ENCODE assay signal across 23 cellular contexts in genomic region chr7:55034776-55035175, GRCh38. TPM values are rescaled to one million over a fixed set of nuclear protein-coding genes. Genes with fewer than 3 reads are reported as not detected.
"Had no signal": no experiment of that assay in that cellular context is flagged by ENCODE, and none has a peak within 500 bp of the region (broad histone marks: within the 10 kb centered on the region; RNA-seq: fewer than 3 reads in every experiment).

No MANE protein-coding gene starts in this region.

- H3K4me3 Mint-ChIP-seq: activated B cell treated with CpG ODN at 0.5 μM for 24 hours; activated naive CD8-positive, alpha-beta T cell; activated T-cell treated with anti-CD3 and anti-CD28 coated beads, Interleukin-2, amount 50 U/mL, for 72 hours; brain; central memory CD8-positive, alpha-beta T cell; stimulated activated memory B cell treated with anti-CD40 and anti-IgM and Interleukin-4, amounts not matched to agents 10 μg/mL and 1 μg/mL and 100 μg/mL, for 72 hours had no signal

- H3K27me3 ChIP-seq: heart left ventricle, pancreas, tibial artery had no signal

- H3K9me3 Mint-ChIP-seq: activated B cell treated with CpG ODN at 0.5 μM for 24 hours; central memory CD8-positive, alpha-beta T cell; stimulated activated memory B cell treated with anti-CD40 and anti-IgM and Interleukin-4, amounts not matched to agents 10 μg/mL and 1 μg/mL and 100 μg/mL, for 72 hours had no signal

- FAIRE-seq: endothelial cell of umbilical vein, frontal cortex, TTC549 had no signal

- DNase-seq: activated B cell treated with CpG ODN at 0.5 μM for 24 hours; activated CD4-positive, alpha-beta T cell treated with anti-CD3 and anti-CD28 coated beads for 48 hours; activated CD8-positive, alpha-beta memory T cell treated with anti-CD3 and anti-CD28 coated beads, Interleukin-2, amount 50 U/mL, for 48 hours; activated gamma-delta T cell treated with Interleukin-2 at 50 U/mL for 16 hours; activated T-cell treated with anti-CD3 and anti-CD28 coated beads, Interleukin-2, amount 50 U/mL, for 72 hours; amniotic stem cell; cortex of kidney; effector CD8-positive, alpha-beta T cell; heart left ventricle; left cardiac atrium; pancreas; retina; stimulated activated CD4-positive, alpha-beta T cell treated with anti-CD3 and anti-CD28 coated beads, Interleukin-2, amount 100 ng/mL, for 48 hours; SW 1271; tibial artery had no signal

- H3K36me3 ChIP-seq: heart left ventricle, pancreas, tibial artery had no signal

- H3K27ac ChIP-seq: heart left ventricle, pancreas, tibial artery had no signal

- ATAC-seq: activated T-cell treated with anti-CD3 and anti-CD28 coated beads, Interleukin-2, amount 50 U/mL, for 72 hours; heart left ventricle; left cardiac atrium; pancreas; stimulated activated memory B cell treated with anti-CD40 and anti-IgM and Interleukin-4, amounts not matched to agents 10 μg/mL and 1 μg/mL and 100 μg/mL, for 72 hours had no signal

- H3K4me1 Mint-ChIP-seq: activated B cell treated with CpG ODN at 0.5 μM for 24 hours; central memory CD8-positive, alpha-beta T cell; stimulated activated memory B cell treated with anti-CD40 and anti-IgM and Interleukin-4, amounts not matched to agents 10 μg/mL and 1 μg/mL and 100 μg/mL, for 72 hours had no signal

- H3K4me3 ChIP-seq: heart left ventricle, pancreas, tibial artery had no signal

- H3K27ac Mint-ChIP-seq: activated B cell treated with CpG ODN at 0.5 μM for 24 hours; activated naive CD8-positive, alpha-beta T cell; activated T-cell treated with anti-CD3 and anti-CD28 coated beads, Interleukin-2, amount 50 U/mL, for 72 hours; brain; stimulated activated memory B cell treated with anti-CD40 and anti-IgM and Interleukin-4, amounts not matched to agents 10 μg/mL and 1 μg/mL and 100 μg/mL, for 72 hours had no signal

- H3K36me3 Mint-ChIP-seq: activated naive CD8-positive, alpha-beta T cell; brain; stimulated activated memory B cell treated with anti-CD40 and anti-IgM and Interleukin-4, amounts not matched to agents 10 μg/mL and 1 μg/mL and 100 μg/mL, for 72 hours had no signal

- H3K9me3 ChIP-seq: heart left ventricle, pancreas, tibial artery had no signal

RNA-seq across cellular contexts. Expression of gene EGFR, which starts 16.0 kb away (rescaled TPM):
- total RNA-seq: activated B cell treated with CpG ODN at 0.5 μM for 24 hours; T-helper 2 cell treated with Interferon-gamma antibody and Interleukin-4, amounts not matched to agents 100 ng/mL and 5 ng/mL, for 36 hours had no signal
